In genomic region chr15:70504988-70505387, GRCh38 we compare ENCODE assay signal across 11 cellular contexts.
DNase-seq lines count a peak whose midpoint lies in the region; ATAC-seq, FAIRE-seq and TF ChIP-seq lines count a peak whose summit lies in the region.
"Had no signal": no experiment of that assay in that cellular context is flagged by ENCODE, and none has a peak within 500 bp of the region (broad histone marks: within the 10 kb centered on the region; RNA-seq: fewer than 3 reads in every experiment).

No MANE protein-coding gene starts in this region.

- H3K4me2 ChIP-seq in IMR-90 (ENCODE audit: low read depth, low read length) (no peak overlapping the region), osteoblast (ENCODE audit: insufficient read depth, low read length) (no peak overlapping the region)

- no peak overlapping the region for H3K4me3 ChIP-seq in IMR-90 (ENCODE audit: insufficient read depth, low read depth, low read length)
- H3K4me3 ChIP-seq in osteoblast (ENCODE audit: insufficient read depth, low read length): no peak overlapping the region
- H3K4me3 ChIP-seq: vagina had no signal

- H2AFZ ChIP-seq in IMR-90 (replicated peaks; ENCODE audit: low read length, poor library complexity) (no peak overlapping the region), osteoblast (ENCODE audit: low read length) (no peak overlapping the region)

- peak overlapping the region; percentile 67 for H3K27ac Mint-ChIP-seq in activated CD8-positive, alpha-beta memory T cell treated with anti-CD3 and anti-CD28 coated beads, Interleukin-2, amount 10 ng/mL, durations not matched to agents 7 days and 5 days
- no peak overlapping the region for H3K27ac Mint-ChIP-seq in central memory CD8-positive, alpha-beta T cell (ENCODE audit: low read depth)

- H3K56ac ChIP-seq in IMR-90 (ENCODE audit: extremely low read depth, insufficient read depth, low read length): no peak overlapping the region

- H3K36me3 ChIP-seq in IMR-90 (ENCODE audit: control insufficient read depth, insufficient read depth, low read length) (no peaks in the 10 kb centered on the region), osteoblast (ENCODE audit: insufficient read depth, low read length) (no peaks in the 10 kb centered on the region)
- H3K36me3 ChIP-seq: vagina had no signal

- in situ Hi-C loops in IMR-90 (cut with MboI; ENCODE audit: low sequenced_read_pairs): no loop called here

- peaks cover 25% of the 10 kb centered on the region for H3K9me1 ChIP-seq in IMR-90 (ENCODE audit: insufficient read depth, low read length)

- H3K27me3 ChIP-seq in IMR-90 (ENCODE audit: control insufficient read depth, insufficient read depth, low read length) (peaks cover 15% of the 10 kb centered on the region), osteoblast (ENCODE audit: insufficient read depth, low read length) (peaks cover 2% of the 10 kb centered on the region)
- H3K27me3 ChIP-seq: vagina had no signal

- no peak for DNase-seq in activated CD8-positive, alpha-beta memory T cell treated with anti-CD3 and anti-CD28 coated beads, Interleukin-2, amount 10 ng/mL, durations not matched to agents 7 days and 5 days
- DNase-seq in activated CD8-positive, alpha-beta memory T cell treated with anti-CD3 and anti-CD28 coated beads, Interleukin-2, amount 50 U/mL, for 48 hours: no peak
- DNase-seq in IMR-90 (no peak), osteoblast (ENCODE audit: insufficient read length, low spot score, missing footprints) (no peak), epidermal melanocyte (ENCODE audit: insufficient read length, low spot score) (no peak), HTR-8/SVneo (ENCODE audit: insufficient read length, low spot score) (no peak), UCSD-AML1 (lab: John Stamatoyannopoulos, UW; ENCODE audit: unreplicated experiment) (no peak)
- no peak for DNase-seq in central memory CD8-positive, alpha-beta T cell (ENCODE audit: low spot score in 2 of 2)
- DNase-seq: NCI-H2227 treated with DMSO at 0.1 percent for 48 hours, small intestine had no signal

- no peak overlapping the region for H3K18ac ChIP-seq in IMR-90 (ENCODE audit: low read depth, low read length)

- H4K20me1 ChIP-seq in IMR-90 (ENCODE audit: insufficient read depth, low read length) (no peaks in the 10 kb centered on the region), osteoblast (ENCODE audit: insufficient read depth, low read length) (no peaks in the 10 kb centered on the region)

- peaks cover 27% of the 10 kb centered on the region for H3K4me1 ChIP-seq in IMR-90 (ENCODE audit: control insufficient read depth, insufficient read depth, low read length)
- peaks cover 64% of the 10 kb centered on the region for H3K4me1 ChIP-seq in osteoblast (ENCODE audit: insufficient read depth, low read length)

- no peak for TF ChIP-seq POLR2A in IMR-90 (IDR thresholded peaks at IDR 0.05; ENCODE audit: low read depth, low read length)

- peak overlapping the region; percentile 45; the same call in 1 of the 2 replicates for H2AK5ac ChIP-seq in IMR-90 (ENCODE audit: low read depth, low read length)

- H3K79me1 ChIP-seq in IMR-90 (ENCODE audit: low read depth in 1 of 2, low read length in 2 of 2): no peaks in the 10 kb centered on the region

- peaks cover 4% of the 10 kb centered on the region for H3K9me3 Mint-ChIP-seq in activated CD8-positive, alpha-beta memory T cell treated with anti-CD3 and anti-CD28 coated beads, Interleukin-2, amount 10 ng/mL, durations not matched to agents 7 days and 5 days (ENCODE audit: low read depth)
- no peaks in the 10 kb centered on the region for H3K9me3 Mint-ChIP-seq in central memory CD8-positive, alpha-beta T cell

- WGBS in IMR-90 (ENCODE audit: extremely low coverage in 2 of 2, insufficient read length in 1 of 2), 2 experiments: 77% methylated on average over 4 of the region's 12 CpGs; no CpG with 5 or more reads in 1 of the 2 experiments

- H2BK5ac ChIP-seq in IMR-90 (ENCODE audit: low read depth, low read length, poor library complexity, severe bottlenecking): no peak overlapping the region

- H2BK120ac ChIP-seq in IMR-90 (ENCODE audit: low read depth, low read length): peak overlapping the region; percentile 22; the same call in 1 of the 2 replicates

- intact Hi-C loops in IMR-90 (cut with micrococcal nuclease): no loop called here

- no peak overlapping the region for H3K14ac ChIP-seq in IMR-90 (replicated peaks; ENCODE audit: low read depth, low read length)

- H3K4me3 Mint-ChIP-seq in activated CD8-positive, alpha-beta memory T cell treated with anti-CD3 and anti-CD28 coated beads, Interleukin-2, amount 10 ng/mL, durations not matched to agents 7 days and 5 days: no peak overlapping the region
- H3K4me3 Mint-ChIP-seq in central memory CD8-positive, alpha-beta T cell: peak overlapping the region; percentile 31

- BruUV-seq in IMR-90 (replicated peaks; lab: Mats Ljungman, UMichigan): no TSS peak

- H2AK9ac ChIP-seq in IMR-90 (replicated peaks; ENCODE audit: low read depth, low read length, poor library complexity): no peak overlapping the region

- no peak overlapping the region; the same call in 1 of the 2 replicates for H2BK20ac ChIP-seq in IMR-90 (ENCODE audit: low read depth, low read length)

- H2BK15ac ChIP-seq in IMR-90 (ENCODE audit: low read depth, low read length): no peak overlapping the region

- no peak overlapping the region; the same call in 1 of the 2 replicates for H3K4ac ChIP-seq in IMR-90 (ENCODE audit: low read depth, low read length)

- FAIRE-seq in HTR-8/SVneo (lab: Jason Lieb, UNC): no peak
- FAIRE-seq: small intestine had no signal

- peaks cover 8% of the 10 kb centered on the region for H3K9me3 ChIP-seq in IMR-90 (ENCODE audit: control insufficient read depth, insufficient read depth, low read length)
- peaks cover 2% of the 10 kb centered on the region for H3K9me3 ChIP-seq in osteoblast (ENCODE audit: low read depth, low read length)
- H3K9me3 ChIP-seq: vagina had no signal

- peaks cover 20% of the 10 kb centered on the region for H3K27me3 Mint-ChIP-seq in activated CD8-positive, alpha-beta memory T cell treated with anti-CD3 and anti-CD28 coated beads, Interleukin-2, amount 10 ng/mL, durations not matched to agents 7 days and 5 days
- no peaks in the 10 kb centered on the region for H3K27me3 Mint-ChIP-seq in central memory CD8-positive, alpha-beta T cell

- H3K23ac ChIP-seq in IMR-90 (ENCODE audit: low read depth, low read length): no peak overlapping the region

- TF ChIP-seq RAD21 in IMR-90 (IDR thresholded peaks at IDR 0.05; ENCODE audit: low read length): no peak

- H3K79me2 ChIP-seq in osteoblast (ENCODE audit: insufficient read depth, low read length): no peaks in the 10 kb centered on the region

- no peak overlapping the region for H4K8ac ChIP-seq in IMR-90 (ENCODE audit: low read depth in 2 of 2, low read length in 2 of 2)

- H3K4me1 Mint-ChIP-seq in activated CD8-positive, alpha-beta memory T cell treated with anti-CD3 and anti-CD28 coated beads, Interleukin-2, amount 10 ng/mL, durations not matched to agents 7 days and 5 days: peaks cover 76% of the 10 kb centered on the region
- H3K4me1 Mint-ChIP-seq in central memory CD8-positive, alpha-beta T cell: peaks cover 58% of the 10 kb centered on the region

- no peak overlapping the region for H4K5ac ChIP-seq in IMR-90 (ENCODE audit: low read depth, low read length)

- no peak overlapping the region for H3K9ac ChIP-seq in IMR-90 (ENCODE audit: low read depth, low read length)

- H3K27ac ChIP-seq in IMR-90 (ENCODE audit: insufficient read depth, low read length) (no peak overlapping the region), osteoblast (ENCODE audit: low read depth, low read length) (peak overlapping the region; percentile 74)
- H3K27ac ChIP-seq: vagina had no signal

- TF ChIP-seq CTCF in IMR-90 (conservative IDR thresholded peaks at IDR 0.05; ENCODE audit: low read depth, low read length) (no peak), osteoblast (IDR thresholded peaks at IDR 0.05; ENCODE audit: extremely low read depth, low read depth, low read length) (no peak)

- POLR2A ChIA-PET in IMR-90 (lab: Charles Lee; ENCODE audit: unreplicated experiment): no interaction called here

- H3K36me3 Mint-ChIP-seq in activated CD8-positive, alpha-beta memory T cell treated with anti-CD3 and anti-CD28 coated beads, Interleukin-2, amount 10 ng/mL, durations not matched to agents 7 days and 5 days: peaks cover 17% of the 10 kb centered on the region
- H3K36me3 Mint-ChIP-seq in central memory CD8-positive, alpha-beta T cell (ENCODE audit: insufficient read depth): peaks cover 2% of the 10 kb centered on the region

- CTCF ChIA-PET in activated CD8-positive, alpha-beta memory T cell treated with anti-CD3 and anti-CD28 coated beads, Interleukin-2, amount 10 ng/mL, durations not matched to agents 7 days and 5 days (lab: Charles Lee): interaction anchor here (0.6 to 3.7 kb wide), 13 partner anchors 8 to 1029 kb away, joined by 3 to 29 read pairs (median 5); no protein-coding TSS in a partner anchor
- CTCF ChIA-PET in IMR-90 (lab: Yijun Ruan, JAX): interaction anchor here (0.9 kb wide), 1 partner anchor 24 kb away, joined by 3 read pairs; no protein-coding TSS in a partner anchor

- dilution Hi-C loops in IMR-90 (cut with HindIII; ENCODE audit: low sequenced_read_pairs, unreplicated experiment): no loop called here

- ATAC-seq in activated CD8-positive, alpha-beta memory T cell treated with anti-CD3 and anti-CD28 coated beads, Interleukin-2, amount 10 ng/mL, durations not matched to agents 7 days and 5 days: no peak
- ATAC-seq in IMR-90 (ENCODE audit: low read depth): no peak
- ATAC-seq in central memory CD8-positive, alpha-beta T cell (replicated peaks; ENCODE audit: extremely low read depth, poor library complexity, severe bottlenecking): no peak

- H4K91ac ChIP-seq in IMR-90 (ENCODE audit: insufficient read depth, low read depth, low read length): no peak overlapping the region; the same call in 1 of the 2 replicates

TF ChIP-seq in IMR-90, 13 proteins besides CTCF, POLR2A, EP300 and RAD21:
- no peak for TF ChIP-seq CHD1 (IDR thresholded peaks at IDR 0.05; ENCODE audit: low read depth, low read length)
